ENCODE assay signal across 14 cellular contexts in genomic region chr5:93890657-93891056, GRCh38.
DNase-seq lines count a peak whose midpoint lies in the region; ATAC-seq and TF ChIP-seq lines count a peak whose summit lies in the region.
"Had no signal": no experiment of that assay in that cellular context is flagged by ENCODE, and none has a peak within 500 bp of the region (broad histone marks: within the 10 kb centered on the region; RNA-seq: fewer than 3 reads in every experiment).

No MANE protein-coding gene starts in this region.

- DNase-seq in left ventricle myocardium superior (no peak), right cardiac atrium (no peak), SHP77 treated with DMSO at 0.1 percent for 48 hours (lab: John Stamatoyannopoulos, UW) (peak; percentile 67), lung (ENCODE audit: low spot score) (no peak), lower leg skin (ENCODE audit: low spot score in 2 of 2) (no peak), occipital lobe (lab: John Stamatoyannopoulos, UW) (no peak), nucleus accumbens (lab: John Stamatoyannopoulos, UW) (no peak)
- DNase-seq: activated CD8-positive, alpha-beta memory T cell treated with anti-CD3 and anti-CD28 coated beads, Interleukin-2, amount 50 U/mL, for 48 hours; immature natural killer cell; NCI-H226 had no signal

- ATAC-seq in left ventricle myocardium superior (peak; percentile 24), right cardiac atrium (no peak), lung (ENCODE audit: insufficient read depth, low FRiP score) (peak; percentile 51), GM21825 (IDR thresholded peaks at IDR 0.05; ENCODE audit: unreplicated experiment) (no peak)
- ATAC-seq: natural killer cell treated with Interleukin-12 subunit alpha and Interleukin-12 subunit beta and Interleukin-15 and Interleukin-18, amount 100 ng/mL, for 72 hours; Right ventricle myocardium inferior had no signal

- WGBS in right cardiac atrium = 58% methylated on average over 4 of the region's 4 CpGs
- WGBS in lung, 2 donors = 53 to 64% methylated on average over 4 of the region's 4 CpGs
- 68 to 85% methylated on average over 4 of the region's 4 CpGs for WGBS in lower leg skin, 2 donors

- H3K9me3 ChIP-seq in right cardiac atrium (ENCODE audit: control insufficient read depth, low read length) (no peaks in the 10 kb centered on the region), lung (ENCODE audit: control insufficient read depth in 2 of 2, insufficient read depth in 1 of 2, low read length in 1 of 2) (no peaks in the 10 kb centered on the region)

- intact Hi-C loops in left ventricle myocardium superior (cut with micrococcal nuclease) (no loop called here), right cardiac atrium (cut with DNase I) (no loop called here), lower leg skin (cut with DNase I; ENCODE audit: low total_unique reads) (no loop called here)

- H3K27ac ChIP-seq in right cardiac atrium (ENCODE audit: low read length) (no peak overlapping the region), lung (ENCODE audit: low read depth in 1 of 2, low read length in 1 of 2) (no peak overlapping the region)
- H3K27ac ChIP-seq: coronary artery had no signal

- no peak for TF ChIP-seq CTCF in lung (IDR thresholded peaks at IDR 0.05; ENCODE audit: control extremely low read depth, extremely low read depth)
- no peak for TF ChIP-seq CTCF in lower leg skin (IDR thresholded peaks at IDR 0.05)

- H3K4me1 ChIP-seq in right cardiac atrium (ENCODE audit: control insufficient read depth, insufficient read depth, low read length) (no peaks in the 10 kb centered on the region), lung (ENCODE audit: control insufficient read depth in 2 of 2, insufficient read depth in 2 of 2, low read length in 2 of 2) (peaks cover 0 to 3% of the 10 kb centered on the region in 2 donors)

- no peak for TF ChIP-seq POLR2A in lower leg skin (IDR thresholded peaks at IDR 0.05)

- H3K27me3 ChIP-seq in right cardiac atrium (ENCODE audit: control insufficient read depth, insufficient read depth) (no peaks in the 10 kb centered on the region), lung (ENCODE audit: control insufficient read depth, insufficient read depth) (no peaks in the 10 kb centered on the region)

- H3K4me3 ChIP-seq in right cardiac atrium (ENCODE audit: low read length) (no peak overlapping the region), lung (no peak overlapping the region), lower leg skin (ENCODE audit: low read depth, poor library complexity, severe bottlenecking) (no peak overlapping the region)
- H3K4me3 ChIP-seq: coronary artery had no signal

- H3K36me3 ChIP-seq in lung (ENCODE audit: control insufficient read depth in 2 of 2, insufficient read depth in 2 of 2, low read length in 2 of 2) = no peaks in the 10 kb centered on the region

Comparison
In these comparisons a context has a peak if more than half of its experiments do, and no peak if none do; other contexts are left out.
1. ATAC-seq: peak in left ventricle myocardium superior (single experiment) and lung (single experiment); none in right cardiac atrium (0 of 2) and GM21825 (single experiment).